In genomic region chr1:52928083-52928404, GRCh38 we compare ENCODE assay signal across 1 cellular context.
TF ChIP-seq lines count a peak whose summit lies in the region.

No MANE protein-coding gene starts in this region.

TF ChIP-seq in HepG2, 621 proteins besides CTCF, POLR2A, EP300 and RAD21 (continued from another document):
- TF ChIP-seq ZBTB7B (CRISPR knock-in tag; IDR thresholded peaks at IDR 0.05) (no peak), SAP130 (CRISPR knock-in tag; IDR thresholded peaks at IDR 0.05; ENCODE audit: low read depth) (peak; percentile 4; the same call in 1 of the 2 replicates), ATF6 (CRISPR knock-in tag; conservative IDR thresholded peaks at IDR 0.05) (no peak), ZHX1 (CRISPR knock-in tag; IDR thresholded peaks at IDR 0.05; ENCODE audit: low read depth) (0 out of 2 replicates have a peak, but pooled peaks have one; percentile 9), NFRKB (IDR thresholded peaks at IDR 0.05) (no peak), SRF (IDR thresholded peaks at IDR 0.05; ENCODE audit: low read depth, low read length) (no peak), ZGPAT (CRISPR knock-in tag; IDR thresholded peaks at IDR 0.05) (no peak), ZNF704 (CRISPR knock-in tag; IDR thresholded peaks at IDR 0.05; ENCODE audit: borderline replicate concordance) (no peak), ZFP82 (CRISPR knock-in tag; IDR thresholded peaks at IDR 0.05; ENCODE audit: borderline replicate concordance) (no peak), GTF3A (CRISPR knock-in tag; conservative IDR thresholded peaks at IDR 0.05) (no peak), MTA3 (CRISPR knock-in tag; IDR thresholded peaks at IDR 0.05) (no peak), HINFP (CRISPR knock-in tag; IDR thresholded peaks at IDR 0.05; ENCODE audit: low read depth) (no peak), ZNF629 (CRISPR knock-in tag; conservative IDR thresholded peaks at IDR 0.05) (no peak), ZNF7 (CRISPR knock-in tag; IDR thresholded peaks at IDR 0.05) (peak; percentile 68; the same call in 1 of the 2 replicates), ZNF260 (CRISPR knock-in tag; IDR thresholded peaks at IDR 0.05; ENCODE audit: borderline replicate concordance, low read depth) (no peak), CBX1 (IDR thresholded peaks at IDR 0.05; ENCODE audit: low read depth) (no peak), ELF1 (CRISPR knock-in tag; IDR thresholded peaks at IDR 0.05) (no peak), ZNF18 (CRISPR knock-in tag; IDR thresholded peaks at IDR 0.05; ENCODE audit: insufficient replicate concordance) (peak; percentile 42), ZBTB10 (CRISPR knock-in tag; IDR thresholded peaks at IDR 0.05; ENCODE audit: borderline replicate concordance) (no peak), RBM22 (optimal IDR thresholded peaks at IDR 0.05; ENCODE audit: low read length) (no peak), ZNF879 (CRISPR knock-in tag; IDR thresholded peaks at IDR 0.05) (peak; percentile 13)
